Comparison of ENCODE assay signal across 1 cellular context in the genomic region with DNA sequence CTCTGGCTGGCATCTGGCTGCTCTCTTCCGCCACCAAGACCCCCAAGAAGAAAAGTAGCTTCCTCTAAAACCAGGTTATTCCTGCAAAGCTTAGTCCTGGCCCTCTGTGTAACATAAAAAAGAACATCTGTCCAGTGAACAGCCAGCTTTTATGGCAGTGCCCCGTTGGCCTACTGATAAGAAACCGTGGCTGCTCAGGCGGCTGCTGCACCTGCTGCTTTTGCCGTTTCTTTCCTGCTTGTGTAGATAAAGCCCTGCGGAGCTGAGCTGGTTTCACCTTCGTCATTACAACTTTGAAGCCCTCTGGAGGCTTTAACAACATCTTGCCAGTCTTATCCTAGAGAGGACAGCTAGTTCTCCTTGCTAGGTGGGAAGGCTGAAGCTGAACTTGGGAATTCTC.
TF ChIP-seq lines count a peak whose summit lies in the region.

No MANE protein-coding gene starts in this region.

TF ChIP-seq in K562, 482 proteins besides CTCF, POLR2A, EP300 and RAD21 (continued from another document and continues in another):
- TF ChIP-seq, protein P1, sequence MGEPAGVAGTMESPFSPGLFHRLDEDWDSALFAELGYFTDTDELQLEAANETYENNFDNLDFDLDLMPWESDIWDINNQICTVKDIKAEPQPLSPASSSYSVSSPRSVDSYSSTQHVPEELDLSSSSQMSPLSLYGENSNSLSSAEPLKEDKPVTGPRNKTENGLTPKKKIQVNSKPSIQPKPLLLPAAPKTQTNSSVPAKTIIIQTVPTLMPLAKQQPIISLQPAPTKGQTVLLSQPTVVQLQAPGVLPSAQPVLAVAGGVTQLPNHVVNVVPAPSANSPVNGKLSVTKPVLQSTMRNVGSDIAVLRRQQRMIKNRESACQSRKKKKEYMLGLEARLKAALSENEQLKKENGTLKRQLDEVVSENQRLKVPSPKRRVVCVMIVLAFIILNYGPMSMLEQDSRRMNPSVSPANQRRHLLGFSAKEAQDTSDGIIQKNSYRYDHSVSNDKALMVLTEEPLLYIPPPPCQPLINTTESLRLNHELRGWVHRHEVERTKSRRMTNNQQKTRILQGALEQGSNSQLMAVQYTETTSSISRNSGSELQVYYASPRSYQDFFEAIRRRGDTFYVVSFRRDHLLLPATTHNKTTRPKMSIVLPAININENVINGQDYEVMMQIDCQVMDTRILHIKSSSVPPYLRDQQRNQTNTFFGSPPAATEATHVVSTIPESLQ (CRISPR knock-in tag; IDR thresholded peaks at IDR 0.05) = no peak
- TF ChIP-seq KAT7 (CRISPR knock-in tag; IDR thresholded peaks at IDR 0.05; ENCODE audit: borderline replicate concordance) (peak; percentile 72; the same call in 1 of the 2 replicates), PCBP2 (IDR thresholded peaks at IDR 0.05; ENCODE audit: low read depth, low read length, poor library complexity, severe bottlenecking) (no peak), NBN (IDR thresholded peaks at IDR 0.05; ENCODE audit: low read depth) (no peak; the same call in 1 of the 2 replicates), NR3C1 (CRISPR knock-in tag; IDR thresholded peaks at IDR 0.05) (no peak), ZNF197 (CRISPR knock-in tag; IDR thresholded peaks at IDR 0.05; ENCODE audit: low read depth) (0 out of 2 replicates have a peak, but pooled peaks have one; percentile 72), CBX3 (IDR thresholded peaks at IDR 0.05; ENCODE audit: borderline replicate concordance in 1 of 2, low read length in 2 of 2) (peak in 1 of 2 experiments; percentile 75; a peak in 1 of 3 replicates), ETS2 (tag; IDR thresholded peaks at IDR 0.05; ENCODE audit: borderline replicate concordance, poor library complexity, severe bottlenecking) (no peak), ATF1 (CRISPR knock-in tag; IDR thresholded peaks at IDR 0.05) (no peak), ATF1 (tag; IDR thresholded peaks at IDR 0.05) (peak; percentile 48), GATAD2B (IDR thresholded peaks at IDR 0.05; ENCODE audit: borderline replicate concordance) (peak; percentile 57; the same call in 1 of the 2 replicates), CEBPG (CRISPR knock-in tag; IDR thresholded peaks at IDR 0.05) (no peak), CEBPG (tag; conservative IDR thresholded peaks at IDR 0.05 in 1 of 2, IDR thresholded peaks at IDR 0.05 in 1 of 2) (no peak), FOXP1 (CRISPR knock-in tag; IDR thresholded peaks at IDR 0.05) (no peak; the same call in 1 of the 2 replicates), ZBTB7A (IDR thresholded peaks at IDR 0.05; ENCODE audit: borderline replicate concordance, control insufficient read depth, low read depth, low read length) (peak; percentile 30; the same call in 1 of the 2 replicates), ZNF354B (CRISPR knock-in tag; IDR thresholded peaks at IDR 0.05) (no peak), TRIM24 (IDR thresholded peaks at IDR 0.05) (peak; percentile 97), BRD4 (IDR thresholded peaks at IDR 0.05) (no peak), HDAC2 (IDR thresholded peaks at IDR 0.05) (peak; percentile 63; the same call in 1 of the 2 replicates), MTA3 (IDR thresholded peaks at IDR 0.05; ENCODE audit: borderline replicate concordance) (peak; percentile 79; the same call in 1 of the 2 replicates), HEY1 (CRISPR knock-in tag; IDR thresholded peaks at IDR 0.05; ENCODE audit: borderline replicate concordance) (no peak), EWSR1 (IDR thresholded peaks at IDR 0.05; ENCODE audit: borderline replicate concordance, low read depth, partially characterized antibody) (no peak), GATA2 (CRISPR knock-in tag; IDR thresholded peaks at IDR 0.05) (peak; percentile 98), BHLHE40 (IDR thresholded peaks at IDR 0.05; ENCODE audit: low read length) (peak; percentile 91), ERF (CRISPR knock-in tag; IDR thresholded peaks at IDR 0.05) (no peak)
- TF ChIP-seq, protein P2, sequence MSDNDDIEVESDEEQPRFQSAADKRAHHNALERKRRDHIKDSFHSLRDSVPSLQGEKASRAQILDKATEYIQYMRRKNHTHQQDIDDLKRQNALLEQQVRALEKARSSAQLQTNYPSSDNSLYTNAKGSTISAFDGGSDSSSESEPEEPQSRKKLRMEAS (CRISPR knock-in tag; IDR thresholded peaks at IDR 0.05) = peak; percentile 83
- TF ChIP-seq, protein P3, sequence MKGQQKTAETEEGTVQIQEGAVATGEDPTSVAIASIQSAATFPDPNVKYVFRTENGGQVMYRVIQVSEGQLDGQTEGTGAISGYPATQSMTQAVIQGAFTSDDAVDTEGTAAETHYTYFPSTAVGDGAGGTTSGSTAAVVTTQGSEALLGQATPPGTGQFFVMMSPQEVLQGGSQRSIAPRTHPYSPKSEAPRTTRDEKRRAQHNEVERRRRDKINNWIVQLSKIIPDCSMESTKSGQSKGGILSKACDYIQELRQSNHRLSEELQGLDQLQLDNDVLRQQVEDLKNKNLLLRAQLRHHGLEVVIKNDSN (CRISPR knock-in tag; IDR thresholded peaks at IDR 0.05) = no peak
- TF ChIP-seq, protein P4, sequence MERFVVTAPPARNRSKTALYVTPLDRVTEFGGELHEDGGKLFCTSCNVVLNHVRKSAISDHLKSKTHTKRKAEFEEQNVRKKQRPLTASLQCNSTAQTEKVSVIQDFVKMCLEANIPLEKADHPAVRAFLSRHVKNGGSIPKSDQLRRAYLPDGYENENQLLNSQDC (CRISPR knock-in tag; IDR thresholded peaks at IDR 0.05) = no peak
- TF ChIP-seq, protein P5, sequence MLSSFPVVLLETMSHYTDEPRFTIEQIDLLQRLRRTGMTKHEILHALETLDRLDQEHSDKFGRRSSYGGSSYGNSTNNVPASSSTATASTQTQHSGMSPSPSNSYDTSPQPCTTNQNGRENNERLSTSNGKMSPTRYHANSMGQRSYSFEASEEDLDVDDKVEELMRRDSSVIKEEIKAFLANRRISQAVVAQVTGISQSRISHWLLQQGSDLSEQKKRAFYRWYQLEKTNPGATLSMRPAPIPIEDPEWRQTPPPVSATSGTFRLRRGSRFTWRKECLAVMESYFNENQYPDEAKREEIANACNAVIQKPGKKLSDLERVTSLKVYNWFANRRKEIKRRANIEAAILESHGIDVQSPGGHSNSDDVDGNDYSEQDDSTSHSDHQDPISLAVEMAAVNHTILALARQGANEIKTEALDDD (IDR thresholded peaks at IDR 0.05) = peak; percentile 74
- TF ChIP-seq, protein P6, sequence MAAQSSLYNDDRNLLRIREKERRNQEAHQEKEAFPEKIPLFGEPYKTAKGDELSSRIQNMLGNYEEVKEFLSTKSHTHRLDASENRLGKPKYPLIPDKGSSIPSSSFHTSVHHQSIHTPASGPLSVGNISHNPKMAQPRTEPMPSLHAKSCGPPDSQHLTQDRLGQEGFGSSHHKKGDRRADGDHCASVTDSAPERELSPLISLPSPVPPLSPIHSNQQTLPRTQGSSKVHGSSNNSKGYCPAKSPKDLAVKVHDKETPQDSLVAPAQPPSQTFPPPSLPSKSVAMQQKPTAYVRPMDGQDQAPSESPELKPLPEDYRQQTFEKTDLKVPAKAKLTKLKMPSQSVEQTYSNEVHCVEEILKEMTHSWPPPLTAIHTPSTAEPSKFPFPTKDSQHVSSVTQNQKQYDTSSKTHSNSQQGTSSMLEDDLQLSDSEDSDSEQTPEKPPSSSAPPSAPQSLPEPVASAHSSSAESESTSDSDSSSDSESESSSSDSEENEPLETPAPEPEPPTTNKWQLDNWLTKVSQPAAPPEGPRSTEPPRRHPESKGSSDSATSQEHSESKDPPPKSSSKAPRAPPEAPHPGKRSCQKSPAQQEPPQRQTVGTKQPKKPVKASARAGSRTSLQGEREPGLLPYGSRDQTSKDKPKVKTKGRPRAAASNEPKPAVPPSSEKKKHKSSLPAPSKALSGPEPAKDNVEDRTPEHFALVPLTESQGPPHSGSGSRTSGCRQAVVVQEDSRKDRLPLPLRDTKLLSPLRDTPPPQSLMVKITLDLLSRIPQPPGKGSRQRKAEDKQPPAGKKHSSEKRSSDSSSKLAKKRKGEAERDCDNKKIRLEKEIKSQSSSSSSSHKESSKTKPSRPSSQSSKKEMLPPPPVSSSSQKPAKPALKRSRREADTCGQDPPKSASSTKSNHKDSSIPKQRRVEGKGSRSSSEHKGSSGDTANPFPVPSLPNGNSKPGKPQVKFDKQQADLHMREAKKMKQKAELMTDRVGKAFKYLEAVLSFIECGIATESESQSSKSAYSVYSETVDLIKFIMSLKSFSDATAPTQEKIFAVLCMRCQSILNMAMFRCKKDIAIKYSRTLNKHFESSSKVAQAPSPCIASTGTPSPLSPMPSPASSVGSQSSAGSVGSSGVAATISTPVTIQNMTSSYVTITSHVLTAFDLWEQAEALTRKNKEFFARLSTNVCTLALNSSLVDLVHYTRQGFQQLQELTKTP (IDR thresholded peaks at IDR 0.05; ENCODE audit: low read depth in 1 of 2, partially characterized antibody in 2 of 2) = peak in 1 of 2 experiments; percentile 73
- TF ChIP-seq, protein P7, sequence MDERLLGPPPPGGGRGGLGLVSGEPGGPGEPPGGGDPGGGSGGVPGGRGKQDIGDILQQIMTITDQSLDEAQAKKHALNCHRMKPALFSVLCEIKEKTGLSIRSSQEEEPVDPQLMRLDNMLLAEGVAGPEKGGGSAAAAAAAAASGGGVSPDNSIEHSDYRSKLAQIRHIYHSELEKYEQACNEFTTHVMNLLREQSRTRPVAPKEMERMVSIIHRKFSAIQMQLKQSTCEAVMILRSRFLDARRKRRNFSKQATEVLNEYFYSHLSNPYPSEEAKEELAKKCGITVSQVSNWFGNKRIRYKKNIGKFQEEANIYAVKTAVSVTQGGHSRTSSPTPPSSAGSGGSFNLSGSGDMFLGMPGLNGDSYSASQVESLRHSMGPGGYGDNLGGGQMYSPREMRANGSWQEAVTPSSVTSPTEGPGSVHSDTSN (CRISPR knock-in tag; IDR thresholded peaks at IDR 0.05; ENCODE audit: low read depth) = no peak
- TF ChIP-seq, protein P7 (tag; conservative IDR thresholded peaks at IDR 0.05; ENCODE audit: low read depth) = no peak
- TF ChIP-seq, protein P8, sequence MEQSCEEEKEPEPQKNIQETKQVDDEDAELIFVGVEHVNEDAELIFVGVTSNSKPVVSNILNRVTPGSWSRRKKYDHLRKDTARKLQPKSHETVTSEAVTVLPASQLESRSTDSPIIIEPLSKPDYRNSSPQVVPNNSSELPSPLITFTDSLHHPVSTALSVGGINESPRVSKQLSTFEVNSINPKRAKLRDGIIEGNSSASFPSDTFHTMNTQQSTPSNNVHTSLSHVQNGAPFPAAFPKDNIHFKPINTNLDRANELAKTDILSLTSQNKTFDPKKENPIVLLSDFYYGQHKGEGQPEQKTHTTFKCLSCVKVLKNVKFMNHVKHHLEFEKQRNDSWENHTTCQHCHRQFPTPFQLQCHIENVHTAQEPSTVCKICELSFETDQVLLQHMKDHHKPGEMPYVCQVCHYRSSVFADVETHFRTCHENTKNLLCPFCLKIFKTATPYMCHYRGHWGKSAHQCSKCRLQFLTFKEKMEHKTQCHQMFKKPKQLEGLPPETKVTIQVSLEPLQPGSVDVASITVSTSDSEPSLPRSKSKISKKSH (CRISPR knock-in tag; IDR thresholded peaks at IDR 0.05) = no peak
- TF ChIP-seq, protein P9, sequence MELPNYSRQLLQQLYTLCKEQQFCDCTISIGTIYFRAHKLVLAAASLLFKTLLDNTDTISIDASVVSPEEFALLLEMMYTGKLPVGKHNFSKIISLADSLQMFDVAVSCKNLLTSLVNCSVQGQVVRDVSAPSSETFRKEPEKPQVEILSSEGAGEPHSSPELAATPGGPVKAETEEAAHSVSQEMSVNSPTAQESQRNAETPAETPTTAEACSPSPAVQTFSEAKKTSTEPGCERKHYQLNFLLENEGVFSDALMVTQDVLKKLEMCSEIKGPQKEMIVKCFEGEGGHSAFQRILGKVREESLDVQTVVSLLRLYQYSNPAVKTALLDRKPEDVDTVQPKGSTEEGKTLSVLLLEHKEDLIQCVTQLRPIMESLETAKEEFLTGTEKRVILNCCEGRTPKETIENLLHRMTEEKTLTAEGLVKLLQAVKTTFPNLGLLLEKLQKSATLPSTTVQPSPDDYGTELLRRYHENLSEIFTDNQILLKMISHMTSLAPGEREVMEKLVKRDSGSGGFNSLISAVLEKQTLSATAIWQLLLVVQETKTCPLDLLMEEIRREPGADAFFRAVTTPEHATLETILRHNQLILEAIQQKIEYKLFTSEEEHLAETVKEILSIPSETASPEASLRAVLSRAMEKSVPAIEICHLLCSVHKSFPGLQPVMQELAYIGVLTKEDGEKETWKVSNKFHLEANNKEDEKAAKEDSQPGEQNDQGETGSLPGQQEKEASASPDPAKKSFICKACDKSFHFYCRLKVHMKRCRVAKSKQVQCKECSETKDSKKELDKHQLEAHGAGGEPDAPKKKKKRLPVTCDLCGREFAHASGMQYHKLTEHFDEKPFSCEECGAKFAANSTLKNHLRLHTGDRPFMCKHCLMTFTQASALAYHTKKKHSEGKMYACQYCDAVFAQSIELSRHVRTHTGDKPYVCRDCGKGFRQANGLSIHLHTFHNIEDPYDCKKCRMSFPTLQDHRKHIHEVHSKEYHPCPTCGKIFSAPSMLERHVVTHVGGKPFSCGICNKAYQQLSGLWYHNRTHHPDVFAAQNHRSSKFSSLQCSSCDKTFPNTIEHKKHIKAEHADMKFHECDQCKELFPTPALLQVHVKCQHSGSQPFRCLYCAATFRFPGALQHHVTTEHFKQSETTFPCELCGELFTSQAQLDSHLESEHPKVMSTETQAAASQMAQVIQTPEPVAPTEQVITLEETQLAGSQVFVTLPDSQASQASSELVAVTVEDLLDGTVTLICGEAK (IDR thresholded peaks at IDR 0.05) = no peak
- TF ChIP-seq, protein P9 (CRISPR knock-in tag; IDR thresholded peaks at IDR 0.05) = no peak
